In the genomic region with DNA sequence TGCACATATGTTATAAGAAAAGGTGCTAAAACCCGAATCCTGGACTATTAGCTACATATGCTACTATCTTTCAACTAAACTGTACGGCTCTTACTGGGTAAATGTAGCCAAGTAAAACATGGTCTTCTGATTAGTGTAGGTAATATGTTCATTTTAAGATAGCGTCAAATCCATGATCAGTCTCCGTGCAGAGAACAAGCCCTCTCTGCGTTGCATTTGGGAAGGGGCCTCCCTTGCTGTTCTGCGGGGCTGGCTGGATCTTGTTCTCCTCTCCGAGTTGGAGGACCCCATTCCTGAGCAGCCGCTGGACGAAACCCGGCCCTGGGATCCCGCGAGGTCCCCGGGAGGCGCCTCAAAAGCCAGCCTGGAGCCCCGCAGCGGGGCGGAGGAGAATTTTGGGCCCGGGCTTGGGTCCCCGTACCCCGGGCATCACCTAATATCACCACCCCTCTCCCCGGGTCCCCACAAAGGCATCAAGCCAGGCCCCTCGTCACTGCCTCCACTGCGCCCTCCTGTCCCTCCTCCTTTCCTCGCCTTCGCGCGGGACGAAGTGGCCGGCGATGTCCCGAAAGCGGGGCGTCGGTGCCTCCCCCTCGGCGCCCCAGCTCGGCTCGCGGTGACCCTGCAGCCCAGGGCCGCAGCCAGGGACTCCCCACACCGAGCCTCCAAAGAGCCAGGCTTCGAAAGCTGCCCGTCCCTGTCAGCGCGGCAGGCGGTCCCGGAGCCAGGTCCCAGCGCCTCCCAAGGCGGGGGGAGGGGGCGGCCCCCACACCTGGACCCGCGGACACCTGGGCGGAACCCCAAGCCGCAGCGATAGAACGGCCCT, we compare ENCODE assay signal across 9 cellular contexts. TPM values are rescaled to one million over a fixed set of nuclear protein-coding genes. Genes with fewer than 3 reads are reported as not detected.
DNase-seq lines count a peak whose midpoint lies in the region; ATAC-seq, FAIRE-seq and TF ChIP-seq lines count a peak whose summit lies in the region.
"Had no signal": no experiment of that assay in that cellular context is flagged by ENCODE, and none has a peak within 500 bp of the region (broad histone marks: within the 10 kb centered on the region; RNA-seq: fewer than 3 reads in every experiment).

No MANE protein-coding gene starts in this region.

- ATAC-seq in left ventricle myocardium superior, result peak; percentile 65

- H3K4me1 ChIP-seq in sigmoid colon, result peaks cover 0 to 9% (median 8%) of the 10 kb centered on the region in 4 donors

- no peak for TF ChIP-seq POLR2A in GM12891 (IDR thresholded peaks at IDR 0.05; ENCODE audit: low read depth, low read length)
- no peak for TF ChIP-seq POLR2A in sigmoid colon (IDR thresholded peaks at IDR 0.05)

- no peak for TF ChIP-seq CTCF in WERI-Rb-1 (IDR thresholded peaks at IDR 0.05; ENCODE audit: low read depth, low read length)
- no peak for TF ChIP-seq CTCF in sigmoid colon (IDR thresholded peaks at IDR 0.05)
- no peak for TF ChIP-seq CTCF in D721Med (IDR thresholded peaks at IDR 0.05; ENCODE audit: insufficient read depth, missing control alignments)

- DNase-seq in GM12891 (ENCODE audit: insufficient read length, low spot score) (peak; percentile 25), WERI-Rb-1 (peak; percentile 12), left ventricle myocardium superior (no peak), sigmoid colon (no peak), SKM-1 (lab: John Stamatoyannopoulos, UW; ENCODE audit: unreplicated experiment) (no peak), D721Med (ENCODE audit: insufficient read length, low spot score) (no peak), superior temporal gyrus (ENCODE audit: extremely low spot score) (no peak)
- no peak for DNase-seq in stimulated activated CD4-positive, alpha-beta T cell treated with anti-CD3 and anti-CD28 coated beads, Interleukin-2, amount 100 ng/mL, for 48 hours
- DNase-seq: SHP77 treated with DMSO at 0.1 percent for 48 hours had no signal

- WGBS in sigmoid colon, 2 donors, result 10% methylated on average over 56 of the region's 56 CpGs

- no peak for FAIRE-seq in GM12891 (lab: Jason Lieb, UNC)
- no peak for FAIRE-seq in D721Med (lab: Jason Lieb, UNC)

- H3K9me3 ChIP-seq in WERI-Rb-1 (ENCODE audit: severe bottlenecking) (no peaks in the 10 kb centered on the region), sigmoid colon (no peaks in the 10 kb centered on the region)

- H3K27ac ChIP-seq in WERI-Rb-1, result no peak overlapping the region
- no peak overlapping the region for H3K27ac ChIP-seq in sigmoid colon

- H3K4me3 ChIP-seq in WERI-Rb-1 (ENCODE audit: low read depth, low read length) (peak overlapping the region; percentile 47), sigmoid colon (peak overlapping the region; percentile 16 to 49 (median 42))

- intact Hi-C loops in left ventricle myocardium superior (cut with micrococcal nuclease) (no loop called here), sigmoid colon (cut with DNase I) (loop anchor here (1.0 to 5.0 kb wide), 2 partner anchors 21 to 467 kb away; no protein-coding TSS in a partner anchor)

- no peak for TF ChIP-seq EP300 in sigmoid colon (IDR thresholded peaks at IDR 0.05)

- no peaks in the 10 kb centered on the region for H3K36me3 ChIP-seq in WERI-Rb-1
- no peaks in the 10 kb centered on the region for H3K36me3 ChIP-seq in sigmoid colon

- H3K27me3 ChIP-seq in WERI-Rb-1 (ENCODE audit: insufficient read depth, low read depth, severe bottlenecking), result no peaks in the 10 kb centered on the region
- peaks cover 8 to 41% (median 16%) of the 10 kb centered on the region in 3 donors for H3K27me3 ChIP-seq in sigmoid colon

TF ChIP-seq in GM12891, 5 proteins besides CTCF, POLR2A, EP300 and RAD21:
- no peak for TF ChIP-seq POLR2AphosphoS5 (IDR thresholded peaks at IDR 0.05; ENCODE audit: low read depth, low read length)
- TF ChIP-seq SPI1 (IDR thresholded peaks at IDR 0.05; ENCODE audit: low read depth, low read length), result no peak
- no peak for TF ChIP-seq PAX5 (IDR thresholded peaks at IDR 0.05; ENCODE audit: insufficient read depth, low read length, severe bottlenecking)
- TF ChIP-seq POU2F2 (IDR thresholded peaks at IDR 0.05; ENCODE audit: low read depth, low read length), result no peak
- no peak for TF ChIP-seq TAF1 (IDR thresholded peaks at IDR 0.05; ENCODE audit: low read depth, low read length)
TF ChIP-seq in GM12891: peak in this region for 0.

RNA-seq across cellular contexts. Expression of a gene that starts 54.5 kb away (rescaled TPM):
- 7.8 TPM for polyA plus RNA-seq in GM12891 (2012; ENCODE audit: low read depth, missing spikeins)
- 53.3 TPM for total RNA-seq in left ventricle myocardium superior
- total RNA-seq in sigmoid colon, result 10 to 100 TPM; 36.8 to 53.5 (median 50.4) TPM
- 10 to 100 TPM; 20.2 to 34.7 (median 27.6) TPM for polyA plus RNA-seq in sigmoid colon

Comparison
In these comparisons a context has a peak if more than half of its experiments do, and no peak if none do; other contexts are left out.
1. DNase-seq: peak in GM12891 (single experiment) and WERI-Rb-1 (single experiment); none in left ventricle myocardium superior (single experiment), sigmoid colon (single experiment), SKM-1 (single experiment), D721Med (single experiment), stimulated activated CD4-positive, alpha-beta T cell treated with anti-CD3 and anti-CD28 coated beads, Interleukin-2, amount 100 ng/mL, for 48 hours (0 of 2) and superior temporal gyrus (single experiment).